8 cellular contexts compared by ENCODE assay signal in genomic region chr6:14210077-14210476, GRCh38.
DNase-seq lines count a peak whose midpoint lies in the region; ATAC-seq and TF ChIP-seq lines count a peak whose summit lies in the region.

No MANE protein-coding gene starts in this region.

- TF ChIP-seq CTCF in heart left ventricle (IDR thresholded peaks at IDR 0.05) (no peak), suprapubic skin (IDR thresholded peaks at IDR 0.05) (no peak)

- TF ChIP-seq EP300 in suprapubic skin (IDR thresholded peaks at IDR 0.05): no peak

- 61 to 71% (median 65%) methylated on average over 10 of the region's 10 CpGs for WGBS in heart left ventricle, 4 donors
- WGBS in suprapubic skin: 80% methylated on average over 10 of the region's 10 CpGs

- peak overlapping the region in 8 of 12 donors; percentile 73 to 90 (median 78) for H3K4me3 ChIP-seq in heart left ventricle
- H3K4me3 ChIP-seq in SK-N-MC: peak overlapping the region; percentile 69
- H3K4me3 ChIP-seq in iPS-20b (ENCODE audit: low read length): peak overlapping the region; percentile 71
- peak overlapping the region; percentile 75 for H3K4me3 ChIP-seq in suprapubic skin

- intact Hi-C loops in heart left ventricle (cut with DNase I): loop anchor here (2.0 to 10.0 kb wide), 28 partner anchors 215 to 1415 kb away; partner anchors contain the start of gene JARID2 (in 3 of the 10)
- intact Hi-C loops in cardiac septum (cut with DNase I): loop anchor here (5.0 kb wide), 6 partner anchors 427 to 1282 kb away; partner anchors contain the start of gene JARID2

- no peaks in the 10 kb centered on the region for H3K9me3 ChIP-seq in heart left ventricle
- H3K9me3 ChIP-seq in SK-N-MC (ENCODE audit: low read depth, low read length): no peaks in the 10 kb centered on the region
- H3K9me3 ChIP-seq in iPS-20b (ENCODE audit: insufficient read depth, low read depth, low read length): no peaks in the 10 kb centered on the region
- no peaks in the 10 kb centered on the region for H3K9me3 ChIP-seq in suprapubic skin

- TF ChIP-seq POLR2A in heart left ventricle (IDR thresholded peaks at IDR 0.05) (no peak), suprapubic skin (IDR thresholded peaks at IDR 0.05) (no peak)

- peak overlapping the region in 8 of 12 donors; percentile 82 to 95 (median 90) for H3K27ac ChIP-seq in heart left ventricle
- H3K27ac ChIP-seq in SK-N-MC: peak overlapping the region; percentile 92
- H3K27ac ChIP-seq in iPS-20b (ENCODE audit: low read length): no peak overlapping the region
- no peak overlapping the region for H3K27ac ChIP-seq in suprapubic skin

- peak overlapping the region; percentile 79 for H3K9ac ChIP-seq in SK-N-MC (ENCODE audit: insufficient read length)
- H3K9ac ChIP-seq in iPS-20b (ENCODE audit: low read depth, low read length): 0 out of 2 replicates have a peak overlapping the region, but pooled peaks have one; percentile 71

- ATAC-seq in heart left ventricle: no peak
- ATAC-seq in HG02981 (IDR thresholded peaks at IDR 0.05; ENCODE audit: unreplicated experiment): no peak

- H3K36me3 ChIP-seq in heart left ventricle (no peaks in the 10 kb centered on the region), SK-N-MC (ENCODE audit: insufficient read depth, low read length) (no peaks in the 10 kb centered on the region), iPS-20b (ENCODE audit: insufficient read depth, low read depth, low read length) (no peaks in the 10 kb centered on the region), suprapubic skin (no peaks in the 10 kb centered on the region)

- H3K4me1 ChIP-seq in heart left ventricle (peaks cover 0 to 23% (median 15%) of the 10 kb centered on the region in 12 donors), iPS-20b (ENCODE audit: insufficient read depth, low read length) (peaks cover 5% of the 10 kb centered on the region; the same call in 1 of the 2 replicates), suprapubic skin (peaks cover 17% of the 10 kb centered on the region)

- DNase-seq in heart left ventricle: no peak
- DNase-seq in cardiac septum (ENCODE audit: low spot score): no peak
- no peak for DNase-seq in SK-N-MC (ENCODE audit: low read depth, low spot score)
- DNase-seq in suprapubic skin (ENCODE audit: low spot score in 2 of 2): no peak
- DNase-seq in mucosa of gallbladder (ENCODE audit: low spot score): no peak
- DNase-seq in nucleus accumbens (lab: John Stamatoyannopoulos, UW): no peak

- no peaks in the 10 kb centered on the region for H3K27me3 ChIP-seq in heart left ventricle
- H3K27me3 ChIP-seq in iPS-20b (ENCODE audit: insufficient read depth, low read length): peaks cover 28% of the 10 kb centered on the region
- H3K27me3 ChIP-seq in suprapubic skin: no peaks in the 10 kb centered on the region

Comparison
In these comparisons a context has a peak if more than half of its experiments do, and no peak if none do; other contexts are left out.
1. H3K27ac ChIP-seq: peak in heart left ventricle (8 of 12) and SK-N-MC (single experiment); none in iPS-20b (single experiment) and suprapubic skin (single experiment).
2. Peak in every context shown above with its lines, with median percentiles within 50 percentile points of each other: H3K4me3 ChIP-seq.